ENCODE assay signal across 21 cellular contexts in genomic region chr1:21018673-21019072, GRCh38.
DNase-seq lines count a peak whose midpoint lies in the region; ATAC-seq, FAIRE-seq and TF ChIP-seq lines count a peak whose summit lies in the region.
"Had no signal": no experiment of that assay in that cellular context is flagged by ENCODE, and none has a peak within 500 bp of the region (broad histone marks: within the 10 kb centered on the region; RNA-seq: fewer than 3 reads in every experiment).

No MANE protein-coding gene starts in this region.

- CTCF ChIA-PET in A549 (lab: Yijun Ruan, JAX), result interaction anchor here (1.3 kb wide), 1 partner anchor 177 kb away, joined by 4 read pairs; no protein-coding TSS in a partner anchor

- ATAC-seq in A549, result no peak
- ATAC-seq in gastrocnemius medialis, result no peak
- ATAC-seq in GM21423 (IDR thresholded peaks at IDR 0.05; ENCODE audit: unreplicated experiment), result no peak
- ATAC-seq in HG02970 (IDR thresholded peaks at IDR 0.05; ENCODE audit: low FRiP score, unreplicated experiment), result no peak
- ATAC-seq: CD8-positive, alpha-beta T cell; GM12878 had no signal

- H3K4me3 ChIP-seq in A549 (no peak overlapping the region), gastrocnemius medialis (no peak overlapping the region), dorsolateral prefrontal cortex (no peak overlapping the region)
- H3K4me3 ChIP-seq: BLaER1 treated with 17β-estradiol and CSF1 and Interleukin-3, amounts not matched to agents 10 nM and 100 nM; GM12878; SJSA1 had no signal

- peaks cover 49 to 75% of the 10 kb centered on the region in 2 donors for H3K4me1 Mint-ChIP-seq in immature natural killer cell
- peaks cover 18% of the 10 kb centered on the region for H3K4me1 Mint-ChIP-seq in activated naive CD8-positive, alpha-beta T cell treated with anti-CD3 and anti-CD28 coated beads for 36 hours

- no peak overlapping the region for H3K4me3 Mint-ChIP-seq in immature natural killer cell
- H3K4me3 Mint-ChIP-seq in activated naive CD8-positive, alpha-beta T cell treated with anti-CD3 and anti-CD28 coated beads for 36 hours, result no peak overlapping the region
- H3K4me3 Mint-ChIP-seq: CD8-positive, alpha-beta T cell had no signal

- H3K9me3 Mint-ChIP-seq in immature natural killer cell, result no peaks in the 10 kb centered on the region
- H3K9me3 Mint-ChIP-seq in activated naive CD8-positive, alpha-beta T cell treated with anti-CD3 and anti-CD28 coated beads for 36 hours, result no peaks in the 10 kb centered on the region
- H3K9me3 Mint-ChIP-seq: CD8-positive, alpha-beta T cell had no signal

- peaks cover 0 to 2% (median 0%) of the 10 kb centered on the region in 3 donors for H3K27me3 Mint-ChIP-seq in immature natural killer cell (ENCODE audit: low read depth in 3 of 3)
- H3K27me3 Mint-ChIP-seq in activated naive CD8-positive, alpha-beta T cell treated with anti-CD3 and anti-CD28 coated beads for 36 hours, result no peaks in the 10 kb centered on the region

- no peak for TF ChIP-seq POLR2A in A549 (IDR thresholded peaks at IDR 0.05; ENCODE audit: low read length)
- TF ChIP-seq POLR2A in gastrocnemius medialis (IDR thresholded peaks at IDR 0.05), result no peak

- FAIRE-seq in A549 (lab: Jason Lieb, UNC), result no peak
- FAIRE-seq: GM12878, HTR-8/SVneo, RCC 7860 had no signal

- H3K9me3 ChIP-seq in A549 (no peaks in the 10 kb centered on the region), gastrocnemius medialis (no peaks in the 10 kb centered on the region)
- H3K9me3 ChIP-seq: SJSA1 had no signal

- H3K4me1 ChIP-seq in A549 (peaks cover 51% of the 10 kb centered on the region), gastrocnemius medialis (peaks cover 22 to 23% of the 10 kb centered on the region in 2 donors)

- H3K27ac Mint-ChIP-seq in immature natural killer cell, result peak overlapping the region; percentile 10 to 64 (median 36)
- H3K27ac Mint-ChIP-seq in activated naive CD8-positive, alpha-beta T cell treated with anti-CD3 and anti-CD28 coated beads for 36 hours, result no peak overlapping the region
- H3K27ac Mint-ChIP-seq: CD8-positive, alpha-beta T cell had no signal

- POLR2A ChIA-PET in A549 (lab: Yijun Ruan, JAX), result no interaction called here

- no peak for TF ChIP-seq RAD21 in A549 (conservative IDR thresholded peaks at IDR 0.05 in 1 of 2, IDR thresholded peaks at IDR 0.05 in 1 of 2)

- H3K36me3 Mint-ChIP-seq in immature natural killer cell, result peaks cover 3 to 8% (median 3%) of the 10 kb centered on the region in 3 donors
- H3K36me3 Mint-ChIP-seq in activated naive CD8-positive, alpha-beta T cell treated with anti-CD3 and anti-CD28 coated beads for 36 hours, result peaks cover 16% of the 10 kb centered on the region

- no peaks in the 10 kb centered on the region for H3K36me3 ChIP-seq in gastrocnemius medialis
- H3K36me3 ChIP-seq: SJSA1 had no signal

- TF ChIP-seq EP300 in A549 (IDR thresholded peaks at IDR 0.05), result no peak

- intact Hi-C loops in gastrocnemius medialis (cut with DNase I; ENCODE audit: low total_unique reads), result no loop called here
- intact Hi-C loops in dorsolateral prefrontal cortex (cut with DNase I), result no loop called here

- peak overlapping the region; percentile 36 to 47; a peak in 2 of 6 replicates for H3K27ac ChIP-seq in A549
- H3K27ac ChIP-seq in gastrocnemius medialis, result peak overlapping the region in 3 of 4 donors; percentile 13 to 95 (median 93)
- H3K27ac ChIP-seq in dorsolateral prefrontal cortex, result no peak overlapping the region
- H3K27ac ChIP-seq: BLaER1 treated with 17β-estradiol and CSF1 and Interleukin-3, amounts not matched to agents 10 nM and 100 nM; SJSA1 had no signal

- H3K27me3 ChIP-seq in gastrocnemius medialis (no peaks in the 10 kb centered on the region), dorsolateral prefrontal cortex (no peaks in the 10 kb centered on the region)
- H3K27me3 ChIP-seq: BLaER1 treated with 17β-estradiol and CSF1 and Interleukin-3, amounts not matched to agents 10 nM and 100 nM; SJSA1 had no signal

- in situ Hi-C loops in gastrocnemius medialis (cut with MboI; ENCODE audit: low sequenced_read_pairs in 4 of 4), result no loop called here

- TF ChIP-seq CTCF in A549 (IDR thresholded peaks at IDR 0.05), result no peak
- TF ChIP-seq CTCF in gastrocnemius medialis (IDR thresholded peaks at IDR 0.05 in 4 of 5, conservative IDR thresholded peaks at IDR 0.05 in 1 of 5), result no peak
- TF ChIP-seq CTCF in dorsolateral prefrontal cortex (IDR thresholded peaks at IDR 0.05 in 54 of 56, conservative IDR thresholded peaks at IDR 0.05 in 2 of 56; ENCODE audit: low read depth in 1 of 56, partially characterized antibody in 56 of 56), result no peak

- peak overlapping the region; percentile 25; the same call in 1 of the 3 replicates for H3K4me2 ChIP-seq in A549
- H3K4me2 ChIP-seq: BLaER1 treated with 17β-estradiol and CSF1 and Interleukin-3, amounts not matched to agents 10 nM and 100 nM had no signal

- DNase-seq in A549 (ENCODE audit: low read depth in 1 of 2, low spot score in 1 of 2) (peak in 1 of 2 experiments; percentile 16), NCI-H510A (lab: John Stamatoyannopoulos, UW) (peak; percentile 14), immature natural killer cell (no peak), gastrocnemius medialis (no peak), dorsolateral prefrontal cortex (no peak)
- DNase-seq in activated naive CD8-positive, alpha-beta T cell treated with anti-CD3 and anti-CD28 coated beads for 36 hours, result no peak
- DNase-seq: CD8-positive, alpha-beta T cell; GOT3; HCEC 1CT; NCI-H1105; NCI-H146; NCI-H2029; NCI-H226; NCI-H524 treated with DMSO at 0.1 percent for 48 hours had no signal

TF ChIP-seq in A549, 52 proteins besides CTCF, POLR2A, EP300 and RAD21:
- no peak for TF ChIP-seq RNF2 (IDR thresholded peaks at IDR 0.05; ENCODE audit: borderline replicate concordance, low read depth)
- no peak for TF ChIP-seq HEYL (CRISPR knock-in tag; IDR thresholded peaks at IDR 0.05)
- no peak for TF ChIP-seq BCL3 (IDR thresholded peaks at IDR 0.05)
- TF ChIP-seq SMC3 (IDR thresholded peaks at IDR 0.05), result no peak
- no peak for TF ChIP-seq CBX2 (IDR thresholded peaks at IDR 0.05; ENCODE audit: borderline replicate concordance, low read depth)
- no peak for TF ChIP-seq FOSL2 (IDR thresholded peaks at IDR 0.05)
- TF ChIP-seq FOSL2 (CRISPR knock-in tag; IDR thresholded peaks at IDR 0.05), result no peak
- no peak for TF ChIP-seq ESRRA (IDR thresholded peaks at IDR 0.05; ENCODE audit: borderline replicate concordance, low read length)

Comparison
In these comparisons a context has a peak if more than half of its experiments do, and no peak if none do; other contexts are left out.
1. H3K27ac ChIP-seq: peak in A549 (2 of 2) and gastrocnemius medialis (3 of 4); none in dorsolateral prefrontal cortex (0 of 59).